In the genomic region with DNA sequence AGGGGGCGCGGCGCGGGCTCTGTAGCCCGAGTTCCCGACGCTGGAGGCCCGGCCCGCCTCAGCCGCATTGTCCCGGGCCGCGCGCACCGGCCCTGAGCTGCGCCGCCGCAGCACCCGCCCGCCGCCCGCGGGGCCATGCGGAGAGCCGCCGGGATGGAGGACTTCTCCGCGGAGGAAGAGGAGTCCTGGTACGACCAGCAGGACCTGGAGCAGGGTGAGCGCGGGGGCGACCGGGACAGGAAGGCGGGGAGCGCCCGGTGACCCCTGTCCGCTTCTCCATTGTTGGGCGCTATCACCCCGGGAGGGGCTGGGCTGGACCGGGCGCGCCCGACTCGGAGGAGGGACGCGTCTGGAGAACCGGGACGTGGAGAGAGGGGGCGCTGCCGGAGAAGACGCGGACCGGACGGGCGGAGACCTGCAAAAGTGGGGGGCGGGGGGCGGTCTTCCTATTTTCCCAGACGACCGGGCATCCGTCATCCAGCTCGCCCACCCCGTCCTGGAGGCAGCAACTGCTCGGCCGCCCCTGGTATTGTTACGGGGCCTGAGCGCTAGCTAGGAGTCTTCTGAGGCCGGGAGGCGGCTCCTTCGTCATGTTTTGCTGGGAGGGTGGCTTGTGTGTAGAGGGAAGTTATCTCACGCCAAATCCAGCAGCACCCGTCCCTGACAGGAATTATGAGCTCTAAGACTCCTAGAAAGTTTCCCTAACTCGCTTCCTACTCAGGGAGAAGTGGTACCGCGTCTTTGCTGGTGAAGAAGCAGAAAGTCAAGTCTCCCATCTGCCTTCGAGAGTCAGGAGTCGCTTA, we compare ENCODE assay signal across 1 cellular context.
A peak's percentile ranks its signal among the peaks of the same experiment; 100 is the strongest.
TF ChIP-seq lines count a peak whose summit lies in the region.

No MANE protein-coding gene starts in this region.

TF ChIP-seq in HepG2, 621 proteins besides CTCF, POLR2A, EP300 and RAD21 (continued from another document and continues in another):
- TF ChIP-seq PAF1 (CRISPR knock-in tag; IDR thresholded peaks at IDR 0.05) (no peak), PCBP2 (optimal IDR thresholded peaks at IDR 0.05; ENCODE audit: low read depth, low read length, poor library complexity, severe bottlenecking) (no peak), ZNF883 (CRISPR knock-in tag; IDR thresholded peaks at IDR 0.05; ENCODE audit: not compliant biosample characterization) (no peak), SETDB1 (CRISPR knock-in tag; IDR thresholded peaks at IDR 0.05; ENCODE audit: borderline replicate concordance) (no peak), NFIC (IDR thresholded peaks at IDR 0.05; ENCODE audit: low read length) (no peak), ZNF30 (CRISPR knock-in tag; IDR thresholded peaks at IDR 0.05) (no peak), YEATS2 (CRISPR knock-in tag; IDR thresholded peaks at IDR 0.05; ENCODE audit: borderline replicate concordance) (no peak), ATF1 (CRISPR knock-in tag; IDR thresholded peaks at IDR 0.05) (no peak), RBM39 (IDR thresholded peaks at IDR 0.05; ENCODE audit: low read depth, low read length, poor library complexity, severe bottlenecking) (peak; percentile 46), ZSCAN29 (CRISPR knock-in tag; conservative IDR thresholded peaks at IDR 0.05) (0 out of 2 replicates have a peak, but pooled peaks have one; percentile 34), ZNF296 (CRISPR knock-in tag; conservative IDR thresholded peaks at IDR 0.05) (no peak), DR1 (CRISPR knock-in tag; IDR thresholded peaks at IDR 0.05) (no peak), CENPX (CRISPR knock-in tag; IDR thresholded peaks at IDR 0.05) (no peak), ZNF251 (CRISPR knock-in tag; IDR thresholded peaks at IDR 0.05) (no peak), TAF15 (IDR thresholded peaks at IDR 0.05; ENCODE audit: low read depth, low read length, poor library complexity, severe bottlenecking) (no peak), ZNF570 (CRISPR knock-in tag; IDR thresholded peaks at IDR 0.05; ENCODE audit: borderline replicate concordance) (no peak), ZNF530 (CRISPR knock-in tag; IDR thresholded peaks at IDR 0.05; ENCODE audit: low read depth) (no peak), NR2F1 (CRISPR knock-in tag; IDR thresholded peaks at IDR 0.05) (no peak), ZBTB42 (CRISPR knock-in tag; IDR thresholded peaks at IDR 0.05) (no peak), KDM2A (CRISPR knock-in tag; IDR thresholded peaks at IDR 0.05; ENCODE audit: borderline replicate concordance, low read depth) (peak; percentile 50; the same call in 1 of the 2 replicates), SOX5 (CRISPR knock-in tag; IDR thresholded peaks at IDR 0.05; ENCODE audit: borderline replicate concordance) (no peak), TBX3 (IDR thresholded peaks at IDR 0.05; ENCODE audit: borderline replicate concordance) (no peak), CCAR2 (optimal IDR thresholded peaks at IDR 0.05; ENCODE audit: low read depth, low read length) (no peak), HOXA5 (CRISPR knock-in tag; IDR thresholded peaks at IDR 0.05) (no peak), XRCC5 (optimal IDR thresholded peaks at IDR 0.05; ENCODE audit: low read length) (no peak), THAP11 (CRISPR knock-in tag; IDR thresholded peaks at IDR 0.05) (no peak), NBN (conservative IDR thresholded peaks at IDR 0.05) (no peak), ZNF839 (CRISPR knock-in tag; IDR thresholded peaks at IDR 0.05; ENCODE audit: borderline replicate concordance) (no peak), ZNF768 (CRISPR knock-in tag; IDR thresholded peaks at IDR 0.05) (peak; percentile 11; the same call in 1 of the 2 replicates), ZNF619 (CRISPR knock-in tag; IDR thresholded peaks at IDR 0.05) (no peak), ZNF17 (CRISPR knock-in tag; IDR thresholded peaks at IDR 0.05) (no peak), NFYC (CRISPR knock-in tag; IDR thresholded peaks at IDR 0.05) (no peak), ZKSCAN8 (CRISPR knock-in tag; IDR thresholded peaks at IDR 0.05; ENCODE audit: borderline replicate concordance) (no peak), NFE2L2 (IDR thresholded peaks at IDR 0.05; ENCODE audit: low read length) (no peak), MTA1 (CRISPR knock-in tag; IDR thresholded peaks at IDR 0.05; ENCODE audit: borderline replicate concordance) (no peak), ZNF207 (IDR thresholded peaks at IDR 0.05; ENCODE audit: borderline replicate concordance) (no peak), ZNF253 (CRISPR knock-in tag; IDR thresholded peaks at IDR 0.05; ENCODE audit: borderline replicate concordance) (no peak), ZNF777 (CRISPR knock-in tag; IDR thresholded peaks at IDR 0.05) (peak; percentile 28; the same call in 1 of the 2 replicates), MAF1 (CRISPR knock-in tag; IDR thresholded peaks at IDR 0.05; ENCODE audit: borderline replicate concordance) (no peak), SIN3B (IDR thresholded peaks at IDR 0.05; ENCODE audit: low read length) (no peak)
- TF ChIP-seq, protein P1, sequence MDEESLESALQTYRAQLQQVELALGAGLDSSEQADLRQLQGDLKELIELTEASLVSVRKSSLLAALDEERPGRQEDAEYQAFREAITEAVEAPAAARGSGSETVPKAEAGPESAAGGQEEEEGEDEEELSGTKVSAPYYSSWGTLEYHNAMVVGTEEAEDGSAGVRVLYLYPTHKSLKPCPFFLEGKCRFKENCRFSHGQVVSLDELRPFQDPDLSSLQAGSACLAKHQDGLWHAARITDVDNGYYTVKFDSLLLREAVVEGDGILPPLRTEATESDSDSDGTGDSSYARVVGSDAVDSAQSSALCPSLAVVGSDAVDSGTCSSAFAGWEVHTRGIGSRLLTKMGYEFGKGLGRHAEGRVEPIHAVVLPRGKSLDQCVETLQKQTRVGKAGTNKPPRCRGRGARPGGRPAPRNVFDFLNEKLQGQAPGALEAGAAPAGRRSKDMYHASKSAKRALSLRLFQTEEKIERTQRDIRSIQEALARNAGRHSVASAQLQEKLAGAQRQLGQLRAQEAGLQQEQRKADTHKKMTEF (CRISPR knock-in tag; IDR thresholded peaks at IDR 0.05), result no peak
- TF ChIP-seq, protein P2, sequence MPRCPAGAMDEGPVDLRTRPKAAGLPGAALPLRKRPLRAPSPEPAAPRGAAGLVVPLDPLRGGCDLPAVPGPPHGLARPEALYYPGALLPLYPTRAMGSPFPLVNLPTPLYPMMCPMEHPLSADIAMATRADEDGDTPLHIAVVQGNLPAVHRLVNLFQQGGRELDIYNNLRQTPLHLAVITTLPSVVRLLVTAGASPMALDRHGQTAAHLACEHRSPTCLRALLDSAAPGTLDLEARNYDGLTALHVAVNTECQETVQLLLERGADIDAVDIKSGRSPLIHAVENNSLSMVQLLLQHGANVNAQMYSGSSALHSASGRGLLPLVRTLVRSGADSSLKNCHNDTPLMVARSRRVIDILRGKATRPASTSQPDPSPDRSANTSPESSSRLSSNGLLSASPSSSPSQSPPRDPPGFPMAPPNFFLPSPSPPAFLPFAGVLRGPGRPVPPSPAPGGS (CRISPR knock-in tag; IDR thresholded peaks at IDR 0.05), result peak; percentile 71; the same call in 1 of the 2 replicates
- TF ChIP-seq, protein P3, sequence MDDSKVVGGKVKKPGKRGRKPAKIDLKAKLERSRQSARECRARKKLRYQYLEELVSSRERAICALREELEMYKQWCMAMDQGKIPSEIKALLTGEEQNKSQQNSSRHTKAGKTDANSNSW (CRISPR knock-in tag; IDR thresholded peaks at IDR 0.05; ENCODE audit: borderline replicate concordance), result no peak
- TF ChIP-seq, protein P4, sequence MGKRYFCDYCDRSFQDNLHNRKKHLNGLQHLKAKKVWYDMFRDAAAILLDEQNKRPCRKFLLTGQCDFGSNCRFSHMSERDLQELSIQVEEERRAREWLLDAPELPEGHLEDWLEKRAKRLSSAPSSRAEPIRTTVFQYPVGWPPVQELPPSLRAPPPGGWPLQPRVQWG (CRISPR knock-in tag; IDR thresholded peaks at IDR 0.05; ENCODE audit: borderline replicate concordance, low read depth), result no peak
- TF ChIP-seq, protein P5, sequence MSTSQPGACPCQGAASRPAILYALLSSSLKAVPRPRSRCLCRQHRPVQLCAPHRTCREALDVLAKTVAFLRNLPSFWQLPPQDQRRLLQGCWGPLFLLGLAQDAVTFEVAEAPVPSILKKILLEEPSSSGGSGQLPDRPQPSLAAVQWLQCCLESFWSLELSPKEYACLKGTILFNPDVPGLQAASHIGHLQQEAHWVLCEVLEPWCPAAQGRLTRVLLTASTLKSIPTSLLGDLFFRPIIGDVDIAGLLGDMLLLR (CRISPR knock-in tag; IDR thresholded peaks at IDR 0.05), result 0 out of 2 replicates have a peak, but pooled peaks have one; percentile 18
- TF ChIP-seq, protein P6, sequence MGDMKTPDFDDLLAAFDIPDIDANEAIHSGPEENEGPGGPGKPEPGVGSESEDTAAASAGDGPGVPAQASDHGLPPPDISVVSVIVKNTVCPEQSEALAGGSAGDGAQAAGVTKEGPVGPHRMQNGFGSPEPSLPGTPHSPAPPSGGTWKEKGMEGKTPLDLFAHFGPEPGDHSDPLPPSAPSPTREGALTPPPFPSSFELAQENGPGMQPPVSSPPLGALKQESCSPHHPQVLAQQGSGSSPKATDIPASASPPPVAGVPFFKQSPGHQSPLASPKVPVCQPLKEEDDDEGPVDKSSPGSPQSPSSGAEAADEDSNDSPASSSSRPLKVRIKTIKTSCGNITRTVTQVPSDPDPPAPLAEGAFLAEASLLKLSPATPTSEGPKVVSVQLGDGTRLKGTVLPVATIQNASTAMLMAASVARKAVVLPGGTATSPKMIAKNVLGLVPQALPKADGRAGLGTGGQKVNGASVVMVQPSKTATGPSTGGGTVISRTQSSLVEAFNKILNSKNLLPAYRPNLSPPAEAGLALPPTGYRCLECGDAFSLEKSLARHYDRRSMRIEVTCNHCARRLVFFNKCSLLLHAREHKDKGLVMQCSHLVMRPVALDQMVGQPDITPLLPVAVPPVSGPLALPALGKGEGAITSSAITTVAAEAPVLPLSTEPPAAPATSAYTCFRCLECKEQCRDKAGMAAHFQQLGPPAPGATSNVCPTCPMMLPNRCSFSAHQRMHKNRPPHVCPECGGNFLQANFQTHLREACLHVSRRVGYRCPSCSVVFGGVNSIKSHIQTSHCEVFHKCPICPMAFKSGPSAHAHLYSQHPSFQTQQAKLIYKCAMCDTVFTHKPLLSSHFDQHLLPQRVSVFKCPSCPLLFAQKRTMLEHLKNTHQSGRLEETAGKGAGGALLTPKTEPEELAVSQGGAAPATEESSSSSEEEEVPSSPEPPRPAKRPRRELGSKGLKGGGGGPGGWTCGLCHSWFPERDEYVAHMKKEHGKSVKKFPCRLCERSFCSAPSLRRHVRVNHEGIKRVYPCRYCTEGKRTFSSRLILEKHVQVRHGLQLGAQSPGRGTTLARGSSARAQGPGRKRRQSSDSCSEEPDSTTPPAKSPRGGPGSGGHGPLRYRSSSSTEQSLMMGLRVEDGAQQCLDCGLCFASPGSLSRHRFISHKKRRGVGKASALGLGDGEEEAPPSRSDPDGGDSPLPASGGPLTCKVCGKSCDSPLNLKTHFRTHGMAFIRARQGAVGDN (CRISPR knock-in tag; IDR thresholded peaks at IDR 0.05), result peak; percentile 58
- TF ChIP-seq, protein P7, sequence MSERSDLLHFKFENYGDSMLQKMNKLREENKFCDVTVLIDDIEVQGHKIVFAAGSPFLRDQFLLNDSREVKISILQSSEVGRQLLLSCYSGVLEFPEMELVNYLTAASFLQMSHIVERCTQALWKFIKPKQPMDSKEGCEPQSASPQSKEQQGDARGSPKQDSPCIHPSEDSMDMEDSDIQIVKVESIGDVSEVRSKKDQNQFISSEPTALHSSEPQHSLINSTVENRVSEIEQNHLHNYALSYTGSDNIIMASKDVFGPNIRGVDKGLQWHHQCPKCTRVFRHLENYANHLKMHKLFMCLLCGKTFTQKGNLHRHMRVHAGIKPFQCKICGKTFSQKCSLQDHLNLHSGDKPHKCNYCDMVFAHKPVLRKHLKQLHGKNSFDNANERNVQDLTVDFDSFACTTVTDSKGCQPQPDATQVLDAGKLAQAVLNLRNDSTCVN (CRISPR knock-in tag; IDR thresholded peaks at IDR 0.05; ENCODE audit: borderline replicate concordance), result no peak
- TF ChIP-seq, protein P8, sequence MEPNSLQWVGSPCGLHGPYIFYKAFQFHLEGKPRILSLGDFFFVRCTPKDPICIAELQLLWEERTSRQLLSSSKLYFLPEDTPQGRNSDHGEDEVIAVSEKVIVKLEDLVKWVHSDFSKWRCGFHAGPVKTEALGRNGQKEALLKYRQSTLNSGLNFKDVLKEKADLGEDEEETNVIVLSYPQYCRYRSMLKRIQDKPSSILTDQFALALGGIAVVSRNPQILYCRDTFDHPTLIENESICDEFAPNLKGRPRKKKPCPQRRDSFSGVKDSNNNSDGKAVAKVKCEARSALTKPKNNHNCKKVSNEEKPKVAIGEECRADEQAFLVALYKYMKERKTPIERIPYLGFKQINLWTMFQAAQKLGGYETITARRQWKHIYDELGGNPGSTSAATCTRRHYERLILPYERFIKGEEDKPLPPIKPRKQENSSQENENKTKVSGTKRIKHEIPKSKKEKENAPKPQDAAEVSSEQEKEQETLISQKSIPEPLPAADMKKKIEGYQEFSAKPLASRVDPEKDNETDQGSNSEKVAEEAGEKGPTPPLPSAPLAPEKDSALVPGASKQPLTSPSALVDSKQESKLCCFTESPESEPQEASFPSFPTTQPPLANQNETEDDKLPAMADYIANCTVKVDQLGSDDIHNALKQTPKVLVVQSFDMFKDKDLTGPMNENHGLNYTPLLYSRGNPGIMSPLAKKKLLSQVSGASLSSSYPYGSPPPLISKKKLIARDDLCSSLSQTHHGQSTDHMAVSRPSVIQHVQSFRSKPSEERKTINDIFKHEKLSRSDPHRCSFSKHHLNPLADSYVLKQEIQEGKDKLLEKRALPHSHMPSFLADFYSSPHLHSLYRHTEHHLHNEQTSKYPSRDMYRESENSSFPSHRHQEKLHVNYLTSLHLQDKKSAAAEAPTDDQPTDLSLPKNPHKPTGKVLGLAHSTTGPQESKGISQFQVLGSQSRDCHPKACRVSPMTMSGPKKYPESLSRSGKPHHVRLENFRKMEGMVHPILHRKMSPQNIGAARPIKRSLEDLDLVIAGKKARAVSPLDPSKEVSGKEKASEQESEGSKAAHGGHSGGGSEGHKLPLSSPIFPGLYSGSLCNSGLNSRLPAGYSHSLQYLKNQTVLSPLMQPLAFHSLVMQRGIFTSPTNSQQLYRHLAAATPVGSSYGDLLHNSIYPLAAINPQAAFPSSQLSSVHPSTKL (CRISPR knock-in tag; IDR thresholded peaks at IDR 0.05), result peak; percentile 45; the same call in 1 of the 2 replicates
- TF ChIP-seq, protein P9, sequence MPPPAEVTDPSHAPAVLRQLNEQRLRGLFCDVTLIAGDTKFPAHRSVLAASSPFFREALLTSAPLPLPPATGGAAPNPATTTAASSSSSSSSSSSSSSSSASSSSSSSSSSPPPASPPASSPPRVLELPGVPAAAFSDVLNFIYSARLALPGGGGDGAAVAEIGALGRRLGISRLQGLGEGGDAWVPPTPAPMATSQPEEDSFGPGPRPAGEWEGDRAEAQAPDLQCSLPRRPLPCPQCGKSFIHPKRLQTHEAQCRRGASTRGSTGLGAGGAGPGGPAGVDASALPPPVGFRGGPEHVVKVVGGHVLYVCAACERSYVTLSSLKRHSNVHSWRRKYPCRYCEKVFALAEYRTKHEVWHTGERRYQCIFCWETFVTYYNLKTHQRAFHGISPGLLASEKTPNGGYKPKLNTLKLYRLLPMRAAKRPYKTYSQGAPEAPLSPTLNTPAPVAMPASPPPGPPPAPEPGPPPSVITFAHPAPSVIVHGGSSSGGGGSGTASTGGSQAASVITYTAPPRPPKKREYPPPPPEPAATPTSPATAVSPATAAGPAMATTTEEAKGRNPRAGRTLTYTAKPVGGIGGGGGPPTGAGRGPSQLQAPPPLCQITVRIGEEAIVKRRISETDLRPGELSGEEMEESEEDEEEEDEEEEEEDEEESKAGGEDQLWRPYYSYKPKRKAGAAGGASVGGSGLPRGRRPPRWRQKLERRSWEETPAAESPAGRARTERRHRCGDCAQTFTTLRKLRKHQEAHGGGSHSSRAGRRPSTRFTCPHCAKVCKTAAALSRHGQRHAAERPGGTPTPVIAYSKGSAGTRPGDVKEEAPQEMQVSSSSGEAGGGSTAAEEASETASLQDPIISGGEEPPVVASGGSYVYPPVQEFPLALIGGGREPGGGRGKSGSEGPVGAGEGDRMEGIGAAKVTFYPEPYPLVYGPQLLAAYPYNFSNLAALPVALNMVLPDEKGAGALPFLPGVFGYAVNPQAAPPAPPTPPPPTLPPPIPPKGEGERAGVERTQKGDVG (CRISPR knock-in tag; IDR thresholded peaks at IDR 0.05; ENCODE audit: borderline replicate concordance), result no peak
